In genomic region chr15:98737721-98738120, GRCh38 we compare ENCODE assay signal across 17 cellular contexts.
"Had no signal": no experiment of that assay in that cellular context is flagged by ENCODE, and none has a peak within 500 bp of the region (broad histone marks: within the 10 kb centered on the region; RNA-seq: fewer than 3 reads in every experiment).

No MANE protein-coding gene starts in this region.

- H3K4me3 ChIP-seq: mucosa of descending colon, tibial artery, uterus had no signal

- H3K27ac Mint-ChIP-seq: activated CD8-positive, alpha-beta T cell treated with anti-CD3 and anti-CD28 coated beads, Interleukin-2, amount 10 ng/mL, durations not matched to agents 7 days and 5 days; activated naive CD4-positive, alpha-beta T cell treated with anti-CD3 and anti-CD28 coated beads, Interleukin-2, amount 10 ng/mL, durations not matched to agents 7 days and 5 days; dendritic cell treated with granulocyte-macrophage colony-stimulating factor and Interleukin-4, amounts not matched to agents 40 ng/mL and 50 ng/mL, for 4 days; naive B cell had no signal

- H3K27me3 Mint-ChIP-seq: activated CD4-positive, alpha-beta T cell treated with anti-CD3 and anti-CD28 coated beads, Interleukin-2, amount 10 ng/mL, durations not matched to agents 7 days and 5 days; activated naive CD4-positive, alpha-beta T cell treated with anti-CD3 and anti-CD28 coated beads, Interleukin-2, amount 10 ng/mL, durations not matched to agents 7 days and 5 days; dendritic cell treated with granulocyte-macrophage colony-stimulating factor and Interleukin-4, amounts not matched to agents 40 ng/mL and 50 ng/mL, for 4 days; naive B cell had no signal

- H3K27me3 ChIP-seq: tibial artery, uterus had no signal

- H3K27ac ChIP-seq: uterus had no signal

- H3K36me3 ChIP-seq: tibial artery, uterus had no signal

- H3K9me3 ChIP-seq: mucosa of descending colon, tibial artery, uterus had no signal

- H3K4me3 Mint-ChIP-seq: activated CD4-positive, alpha-beta T cell treated with anti-CD3 and anti-CD28 coated beads, Interleukin-2, amount 10 ng/mL, durations not matched to agents 7 days and 5 days; activated CD8-positive, alpha-beta T cell treated with anti-CD3 and anti-CD28 coated beads, Interleukin-2, amount 10 ng/mL, durations not matched to agents 7 days and 5 days; activated naive CD4-positive, alpha-beta T cell treated with anti-CD3 and anti-CD28 coated beads, Interleukin-2, amount 10 ng/mL, durations not matched to agents 7 days and 5 days; activated T-cell treated with anti-CD3 and anti-CD28 coated beads, Interleukin-2, amount 50 U/mL, for 4 hours; dendritic cell treated with granulocyte-macrophage colony-stimulating factor and Interleukin-4, amounts not matched to agents 40 ng/mL and 50 ng/mL, for 4 days; naive B cell had no signal

- DNase-seq: activated CD4-positive, alpha-beta T cell treated with anti-CD3 and anti-CD28 coated beads, Interleukin-2, amount 10 ng/mL, durations not matched to agents 7 days and 5 days; activated CD8-positive, alpha-beta T cell treated with anti-CD3 and anti-CD28 coated beads, Interleukin-2, amount 10 ng/mL, durations not matched to agents 7 days and 5 days; activated effector memory CD4-positive, alpha-beta T cell treated with Interleukin-2 at 50 U/mL for 16 hours; activated naive CD4-positive, alpha-beta T cell treated with anti-CD3 and anti-CD28 coated beads, Interleukin-2, amount 10 ng/mL, durations not matched to agents 7 days and 5 days; activated T-cell treated with anti-CD3 and anti-CD28 coated beads, Interleukin-2, amount 50 U/mL, for 4 hours; effector CD8-positive, alpha-beta T cell; left colon; mucosa of descending colon; naive B cell; stimulated activated naive CD8-positive, alpha-beta T cell treated with anti-CD3 and anti-CD28 coated beads, Interleukin-15, Interleukin-2, amounts not matched to agents 100 U/mL and 50 U/mL, for 24 hours; substantia nigra; T-helper 1 cell; T-helper 9 cell; tibial artery; uterus had no signal

- H3K36me3 Mint-ChIP-seq: naive B cell had no signal

- H3K9me3 Mint-ChIP-seq: activated CD4-positive, alpha-beta T cell treated with anti-CD3 and anti-CD28 coated beads, Interleukin-2, amount 10 ng/mL, durations not matched to agents 7 days and 5 days; activated T-cell treated with anti-CD3 and anti-CD28 coated beads, Interleukin-2, amount 50 U/mL, for 4 hours; dendritic cell treated with granulocyte-macrophage colony-stimulating factor and Interleukin-4, amounts not matched to agents 40 ng/mL and 50 ng/mL, for 4 days; naive B cell had no signal

- ATAC-seq: activated CD4-positive, CD25-positive, alpha-beta regulatory T cell treated with anti-CD3 and anti-CD28 coated beads, Interleukin-2, amount 50 U/mL, for 24 hours; activated CD8-positive, alpha-beta T cell treated with anti-CD3 and anti-CD28 coated beads, Interleukin-2, amount 10 ng/mL, durations not matched to agents 7 days and 5 days; activated T-cell treated with anti-CD3 and anti-CD28 coated beads, Interleukin-2, amount 50 U/mL, for 4 hours; left colon; mucosa of descending colon; stimulated activated naive CD8-positive, alpha-beta T cell treated with anti-CD3 and anti-CD28 coated beads, Interleukin-15, Interleukin-2, amounts not matched to agents 100 U/mL and 50 U/mL, for 24 hours had no signal
